Comparison of ENCODE assay signal across 8 cellular contexts in the genomic region with DNA sequence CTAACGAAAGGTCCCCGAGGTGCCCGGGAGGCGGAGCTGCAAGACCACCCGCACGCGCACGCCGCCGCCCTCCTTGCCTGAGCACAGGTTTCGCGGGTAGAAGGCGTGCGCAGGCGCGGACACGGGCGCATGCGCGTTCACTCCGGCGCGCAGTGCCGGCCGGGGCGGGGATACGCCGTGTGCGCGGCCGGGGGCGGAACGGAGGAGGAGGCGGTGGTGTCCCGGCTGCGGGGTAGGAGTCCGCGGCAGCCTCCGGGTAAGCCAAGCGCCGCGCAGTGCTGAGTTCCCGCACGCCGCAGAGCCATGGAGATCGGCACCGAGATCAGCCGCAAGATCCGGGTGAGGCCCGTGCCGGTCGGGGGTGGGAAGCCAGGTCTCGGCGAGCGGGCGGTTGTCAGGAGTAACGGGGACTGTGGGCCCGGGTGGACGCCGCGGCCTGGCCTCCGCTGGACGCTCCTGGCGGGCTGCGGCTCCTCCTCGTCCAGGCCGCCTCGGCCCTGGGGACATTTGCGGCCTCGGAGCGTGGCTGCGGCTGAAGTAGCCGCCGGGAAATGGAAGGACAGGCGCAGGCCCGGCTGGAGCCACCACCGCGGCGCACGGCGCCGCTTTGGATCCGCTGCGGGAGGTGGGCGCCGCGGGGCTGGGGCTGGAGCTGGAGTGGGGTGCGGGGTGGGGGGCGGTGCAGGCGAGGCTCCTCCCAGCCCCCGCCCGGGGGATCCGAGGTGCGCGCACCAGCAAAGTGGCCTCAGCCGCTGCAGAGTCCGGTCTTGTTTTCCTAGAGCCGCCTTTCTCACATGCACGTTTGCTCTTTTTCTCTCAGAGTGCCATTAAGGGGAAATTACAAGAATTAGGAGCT. TPM values are rescaled to one million over a fixed set of nuclear protein-coding genes. Genes with fewer than 3 reads are reported as not detected.
DNase-seq lines count a peak whose midpoint lies in the region; TF ChIP-seq lines count a peak whose summit lies in the region.

A gene with protein sequence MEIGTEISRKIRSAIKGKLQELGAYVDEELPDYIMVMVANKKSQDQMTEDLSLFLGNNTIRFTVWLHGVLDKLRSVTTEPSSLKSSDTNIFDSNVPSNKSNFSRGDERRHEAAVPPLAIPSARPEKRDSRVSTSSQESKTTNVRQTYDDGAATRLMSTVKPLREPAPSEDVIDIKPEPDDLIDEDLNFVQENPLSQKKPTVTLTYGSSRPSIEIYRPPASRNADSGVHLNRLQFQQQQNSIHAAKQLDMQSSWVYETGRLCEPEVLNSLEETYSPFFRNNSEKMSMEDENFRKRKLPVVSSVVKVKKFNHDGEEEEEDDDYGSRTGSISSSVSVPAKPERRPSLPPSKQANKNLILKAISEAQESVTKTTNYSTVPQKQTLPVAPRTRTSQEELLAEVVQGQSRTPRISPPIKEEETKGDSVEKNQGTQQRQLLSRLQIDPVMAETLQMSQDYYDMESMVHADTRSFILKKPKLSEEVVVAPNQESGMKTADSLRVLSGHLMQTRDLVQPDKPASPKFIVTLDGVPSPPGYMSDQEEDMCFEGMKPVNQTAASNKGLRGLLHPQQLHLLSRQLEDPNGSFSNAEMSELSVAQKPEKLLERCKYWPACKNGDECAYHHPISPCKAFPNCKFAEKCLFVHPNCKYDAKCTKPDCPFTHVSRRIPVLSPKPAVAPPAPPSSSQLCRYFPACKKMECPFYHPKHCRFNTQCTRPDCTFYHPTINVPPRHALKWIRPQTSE (plus strand): TSS at position 207 of the 856 bp plus-strand sequence. CDS start 97 bp downstream, at position 304.

- peaks cover 27% of the 10 kb centered on the region for H3K4me1 Mint-ChIP-seq in neural crest cell

- peak within 1 kb of the TSS; percentile 91 for H3K4me3 Mint-ChIP-seq in neural crest cell

- H3K27me3 Mint-ChIP-seq in neural crest cell (ENCODE audit: low read depth) = no peaks in the 10 kb centered on the region

- H3K4me3 ChIP-seq in H7 (ENCODE audit: insufficient read depth, low read depth, low read length) (peak within 1 kb of the TSS; percentile 99), fibroblast of villous mesenchyme (ENCODE audit: low read depth, low read length) (peak within 1 kb of the TSS; percentile 88)

- no peaks in the 10 kb centered on the region for H3K9me3 Mint-ChIP-seq in neural crest cell

- peak within 1 kb of the TSS; percentile 99 for H3K27ac Mint-ChIP-seq in neural crest cell (ENCODE audit: unreplicated experiment)

- H3K36me3 ChIP-seq in H7 (replicated peaks; ENCODE audit: control insufficient read depth, insufficient read depth, low read length) = peaks cover 4% of the 10 kb centered on the region

- TF ChIP-seq CTCF in fibroblast of villous mesenchyme (IDR thresholded peaks at IDR 0.05; ENCODE audit: insufficient read depth, low read depth, low read length) = no peak
- TF ChIP-seq CTCF in neural crest cell (conservative IDR thresholded peaks at IDR 0.05) = no peak

- DNase-seq in GDM1 (lab: John Stamatoyannopoulos, UW) = peak; percentile 86
- peak; percentile 97 for DNase-seq in H7
- peak; percentile 78 for DNase-seq in M059J (ENCODE audit: low read depth)
- peak; percentile 27 for DNase-seq in SIG-M5 (lab: John Stamatoyannopoulos, UW)
- DNase-seq in activated gamma-delta T cell (lab: John Stamatoyannopoulos, UW) = peak; percentile 79
- DNase-seq in fibroblast of villous mesenchyme (ENCODE audit: low read depth) = peak; percentile 85
- peak; percentile 83 for DNase-seq in neural crest cell (ENCODE audit: low read depth, low spot score)
- DNase-seq in stromal cell of bone marrow (ENCODE audit: low read depth) = peak; percentile 67

- no peaks in the 10 kb centered on the region for H3K27me3 ChIP-seq in H7 (ENCODE audit: control insufficient read depth, insufficient read depth, low read length)

- peaks cover 4% of the 10 kb centered on the region for H3K36me3 Mint-ChIP-seq in neural crest cell (ENCODE audit: low read depth)

RNA-seq across cellular contexts. Expression of the gene that starts here (rescaled TPM):
- 65.6 and 69.3 TPM in 2 replicates for total RNA-seq in H7 (2014; rRNA removed; shearing (Covaris generic))
- total RNA-seq in M059J (2014; rRNA removed; shearing (Covaris generic)) = 46.8 and 58.7 TPM in 2 replicates
- total RNA-seq in fibroblast of villous mesenchyme (83.1 and 85.5 TPM in 2 replicates), neural crest cell (92.7 and 104 TPM in 2 replicates)

Comparison
In these comparisons a context has a peak if more than half of its experiments do, and no peak if none do; other contexts are left out.
1. Peak in every context shown above with its lines: DNase-seq and H3K4me3 ChIP-seq.
2. DNase-seq: peak in every context shown above with its lines; median percentile 97 in H7; 86 in GDM1; 85 in fibroblast of villous mesenchyme; 83 in neural crest cell; 79 in activated gamma-delta T cell; 78 in M059J; 67 in stromal cell of bone marrow; 27 in SIG-M5.